Comparison of ENCODE assay signal across 1 cellular context in genomic region chr3:15064835-15065549, GRCh38.
TF ChIP-seq lines count a peak whose summit lies in the region.

TSS of gene MRPS25 (minus strand) at chr3:15065315. CDS start at chr3:15065194, 121 bp downstream.

TF ChIP-seq in HepG2, 621 proteins besides CTCF, POLR2A, EP300 and RAD21 (continued from another document and continues in another):
- TF ChIP-seq ZBED4 (CRISPR knock-in tag; IDR thresholded peaks at IDR 0.05; ENCODE audit: borderline replicate concordance), result peak; percentile 58; the same call in 1 of the 2 replicates
- TF ChIP-seq ZNF543 (CRISPR knock-in tag; IDR thresholded peaks at IDR 0.05), result peak; percentile 39; the same call in 1 of the 2 replicates
- peak; percentile 67; the same call in 1 of the 2 replicates for TF ChIP-seq ZNF510 (CRISPR knock-in tag; IDR thresholded peaks at IDR 0.05; ENCODE audit: low read depth)
- TF ChIP-seq ZBTB49 (CRISPR knock-in tag; IDR thresholded peaks at IDR 0.05; ENCODE audit: borderline replicate concordance), result peak; percentile 16; the same call in 1 of the 2 replicates
- TF ChIP-seq ZBTB21 (CRISPR knock-in tag; IDR thresholded peaks at IDR 0.05), result no peak
- peak; percentile 74; the same call in 1 of the 2 replicates for TF ChIP-seq ZBTB26 (CRISPR knock-in tag; IDR thresholded peaks at IDR 0.05; ENCODE audit: borderline replicate concordance)
- TF ChIP-seq KMT2A (CRISPR knock-in tag; IDR thresholded peaks at IDR 0.05), result peak; percentile 84; the same call in 1 of the 2 replicates
- peak; percentile 84 for TF ChIP-seq SUZ12 (IDR thresholded peaks at IDR 0.05; ENCODE audit: low read depth, low read length)
- 0 out of 2 replicates have a peak, but pooled peaks have one; percentile 23 for TF ChIP-seq PHF21A (CRISPR knock-in tag; IDR thresholded peaks at IDR 0.05)
- peak; percentile 77; the same call in 1 of the 2 replicates for TF ChIP-seq ZNF558 (CRISPR knock-in tag; IDR thresholded peaks at IDR 0.05; ENCODE audit: borderline replicate concordance)
- 0 out of 2 replicates have a peak, but pooled peaks have one; percentile 27 for TF ChIP-seq GPN1 (CRISPR knock-in tag; IDR thresholded peaks at IDR 0.05; ENCODE audit: borderline replicate concordance)
- TF ChIP-seq ZSCAN20 (CRISPR knock-in tag; IDR thresholded peaks at IDR 0.05; ENCODE audit: borderline replicate concordance), result no peak
- TF ChIP-seq FOXA3 (CRISPR knock-in tag; IDR thresholded peaks at IDR 0.05), result peak; percentile 30; the same call in 1 of the 2 replicates
- TF ChIP-seq ZKSCAN5 (CRISPR knock-in tag; IDR thresholded peaks at IDR 0.05), result no peak
- peak; percentile 75 for TF ChIP-seq MXD1 (CRISPR knock-in tag; IDR thresholded peaks at IDR 0.05)
- no peak for TF ChIP-seq FOXK2 (IDR thresholded peaks at IDR 0.05)
- peak; percentile 76; the same call in 1 of the 2 replicates for TF ChIP-seq ZNF724P (CRISPR knock-in tag; IDR thresholded peaks at IDR 0.05; ENCODE audit: borderline replicate concordance)
- no peak for TF ChIP-seq ZNF160 (CRISPR knock-in tag; IDR thresholded peaks at IDR 0.05)
- TF ChIP-seq ZNF180 (CRISPR knock-in tag; IDR thresholded peaks at IDR 0.05; ENCODE audit: borderline replicate concordance, low read depth), result 0 out of 2 replicates have a peak, but pooled peaks have one; percentile 28
- peak; percentile 89 for TF ChIP-seq KDM5B (CRISPR knock-in tag; IDR thresholded peaks at IDR 0.05; ENCODE audit: borderline replicate concordance)
- TF ChIP-seq MEIS1 (CRISPR knock-in tag; IDR thresholded peaks at IDR 0.05; ENCODE audit: borderline replicate concordance), result peak; percentile 81; the same call in 1 of the 2 replicates
- TF ChIP-seq TEAD3 (CRISPR knock-in tag; optimal IDR thresholded peaks at IDR 0.05; ENCODE audit: borderline replicate concordance), result peak; percentile 39
- TF ChIP-seq ZNF713 (CRISPR knock-in tag; IDR thresholded peaks at IDR 0.05), result no peak
- no peak for TF ChIP-seq GRHL1 (CRISPR knock-in tag; conservative IDR thresholded peaks at IDR 0.05)
- peak; percentile 33; the same call in 1 of the 2 replicates for TF ChIP-seq MED13 (CRISPR knock-in tag; IDR thresholded peaks at IDR 0.05)
- peak; percentile 92 for TF ChIP-seq KAT8 (CRISPR knock-in tag; IDR thresholded peaks at IDR 0.05)
- 0 out of 2 replicates have a peak, but pooled peaks have one; percentile 35 for TF ChIP-seq GZF1 (CRISPR knock-in tag; IDR thresholded peaks at IDR 0.05)
- peak; percentile 52; the same call in 1 of the 2 replicates for TF ChIP-seq FOXK1 (CRISPR knock-in tag; IDR thresholded peaks at IDR 0.05; ENCODE audit: borderline replicate concordance, low read depth)
- TF ChIP-seq ZNF781 (CRISPR knock-in tag; IDR thresholded peaks at IDR 0.05; ENCODE audit: borderline replicate concordance, not compliant biosample characterization), result peak; percentile 90
- peak; percentile 46 for TF ChIP-seq FOXP4 (CRISPR knock-in tag; IDR thresholded peaks at IDR 0.05)
- TF ChIP-seq ZNF567 (CRISPR knock-in tag; IDR thresholded peaks at IDR 0.05; ENCODE audit: borderline replicate concordance), result 0 out of 2 replicates have a peak, but pooled peaks have one; percentile 67
- 0 out of 2 replicates have a peak, but pooled peaks have one; percentile 62 for TF ChIP-seq KLF6 (CRISPR knock-in tag; IDR thresholded peaks at IDR 0.05)
- TF ChIP-seq ZNF276 (CRISPR knock-in tag; IDR thresholded peaks at IDR 0.05; ENCODE audit: low read depth), result peak; percentile 67
- no peak for TF ChIP-seq ZNF672 (CRISPR knock-in tag; IDR thresholded peaks at IDR 0.05)
- no peak for TF ChIP-seq ATF7 (IDR thresholded peaks at IDR 0.05)
- TF ChIP-seq ATF7 (CRISPR knock-in tag; IDR thresholded peaks at IDR 0.05), result 0 out of 2 replicates have a peak, but pooled peaks have one; percentile 32
- TF ChIP-seq GMEB2 (CRISPR knock-in tag; IDR thresholded peaks at IDR 0.05; ENCODE audit: low read depth), result peak; percentile 67; the same call in 1 of the 2 replicates
- no peak for TF ChIP-seq SMYD3 (CRISPR knock-in tag; IDR thresholded peaks at IDR 0.05)
- TF ChIP-seq ZNF746 (CRISPR knock-in tag; IDR thresholded peaks at IDR 0.05), result no peak; the same call in 1 of the 2 replicates
- TF ChIP-seq ZNF451 (CRISPR knock-in tag; IDR thresholded peaks at IDR 0.05), result 0 out of 2 replicates have a peak, but pooled peaks have one; percentile 37
- peak; percentile 62; the same call in 1 of the 2 replicates for TF ChIP-seq GFI1 (CRISPR knock-in tag; IDR thresholded peaks at IDR 0.05; ENCODE audit: borderline replicate concordance)
- TF ChIP-seq ZNF614 (CRISPR knock-in tag; IDR thresholded peaks at IDR 0.05; ENCODE audit: borderline replicate concordance), result peak; percentile 71; the same call in 1 of the 2 replicates
- TF ChIP-seq ZBTB14 (CRISPR knock-in tag; IDR thresholded peaks at IDR 0.05), result peak; percentile 36; the same call in 1 of the 2 replicates
- peak; percentile 96 for TF ChIP-seq MYC (CRISPR knock-in tag; IDR thresholded peaks at IDR 0.05; ENCODE audit: borderline replicate concordance)
- 0 out of 2 replicates have a peak, but pooled peaks have one; percentile 69 for TF ChIP-seq ZNF292 (CRISPR knock-in tag; IDR thresholded peaks at IDR 0.05; ENCODE audit: borderline replicate concordance, low read depth)
- TF ChIP-seq ZNF589 (CRISPR knock-in tag; conservative IDR thresholded peaks at IDR 0.05), result peak; percentile 89; the same call in 1 of the 2 replicates
